Comparison of ENCODE assay signal across 22 cellular contexts in genomic region chr17:82386256-82386831, GRCh38. TPM values are rescaled to one million over a fixed set of nuclear protein-coding genes. Genes with fewer than 3 reads are reported as not detected.
"Had no signal": no experiment of that assay in that cellular context is flagged by ENCODE, and none has a peak within 500 bp of the region (broad histone marks: within the 10 kb centered on the region; RNA-seq: fewer than 3 reads in every experiment).

No MANE protein-coding gene starts in this region.

- DNase-seq: activated CD4-positive, CD25-positive, alpha-beta regulatory T cell treated with anti-CD3 and anti-CD28 coated beads, Interleukin-2, amount 50 U/mL, for 72 hours; activated naive CD4-positive, alpha-beta T cell; activated T-cell treated with anti-CD3 and anti-CD28 coated beads for 4 hours; aorta; cerebellar nuclear complex; natural killer cell; occipital lobe; stimulated activated CD4-positive, alpha-beta T cell treated with anti-CD3 and anti-CD28 coated beads, Interleukin-2, amount 100 ng/mL, for 48 hours; T-helper 1 cell; T1000 had no signal

- ATAC-seq: gastrocnemius medialis; left lung; natural killer cell; stimulated activated memory B cell treated with anti-CD40 and anti-IgM and Interleukin-4, amounts not matched to agents 10 μg/mL and 1 μg/mL and 100 μg/mL, for 72 hours had no signal

- H3K36me3 ChIP-seq: uterus had no signal

- H3K27ac ChIP-seq: left lung had no signal

- H3K4me3 ChIP-seq: gastrocnemius medialis, heart left ventricle, left lung, tibial artery, uterus had no signal

- H3K27ac Mint-ChIP-seq: memory B cell; natural killer cell; progenitor cell of endocrine pancreas; stimulated activated memory B cell treated with anti-CD40 and anti-IgM and Interleukin-4, amounts not matched to agents 10 μg/mL and 1 μg/mL and 100 μg/mL, for 72 hours had no signal

- H3K27me3 ChIP-seq: uterus had no signal

- H3K4me3 Mint-ChIP-seq: memory B cell; natural killer cell; stimulated activated memory B cell treated with anti-CD40 and anti-IgM and Interleukin-4, amounts not matched to agents 10 μg/mL and 1 μg/mL and 100 μg/mL, for 72 hours had no signal

- H3K9me3 Mint-ChIP-seq: memory B cell; natural killer cell; stimulated activated memory B cell treated with anti-CD40 and anti-IgM and Interleukin-4, amounts not matched to agents 10 μg/mL and 1 μg/mL and 100 μg/mL, for 72 hours had no signal

- H3K9me3 ChIP-seq: gastrocnemius medialis, heart left ventricle, left lung, tibial artery, uterus had no signal

- H3K36me3 Mint-ChIP-seq: memory B cell; natural killer cell; stimulated activated memory B cell treated with anti-CD40 and anti-IgM and Interleukin-4, amounts not matched to agents 10 μg/mL and 1 μg/mL and 100 μg/mL, for 72 hours had no signal

RNA-seq across cellular contexts. Expression of gene UTS2R, which starts 14.8 kb away (rescaled TPM):
- total RNA-seq: aorta, dermis microvascular lymphatic vessel endothelial cell, epithelial cell of proximal tubule, gastrocnemius medialis, left lung, mucosa of gallbladder, occipital lobe, subcutaneous adipose tissue, uterus had no signal
- polyA plus RNA-seq: aorta had no signal

RNA-seq across cellular contexts. Expression of gene TEX19, which starts 27.3 kb away (rescaled TPM):
- total RNA-seq: aorta, dermis microvascular lymphatic vessel endothelial cell, epithelial cell of proximal tubule, heart left ventricle, left lung, mucosa of gallbladder, natural killer cell, occipital lobe, progenitor cell of endocrine pancreas, subcutaneous adipose tissue, uterus had no signal
- polyA plus RNA-seq: aorta, heart left ventricle had no signal

RNA-seq across cellular contexts. Expression of gene SECTM1, which starts 52.8 kb away (rescaled TPM):
- total RNA-seq: progenitor cell of endocrine pancreas had no signal
